ENCODE assay signal across 20 cellular contexts in genomic region chr10:3125527-3126170, GRCh38. TPM values are rescaled to one million over a fixed set of nuclear protein-coding genes. Genes with fewer than 3 reads are reported as not detected.
A peak's percentile ranks its signal among the peaks of the same experiment; 100 is the strongest.
DNase-seq lines count a peak whose midpoint lies in the region; ATAC-seq, FAIRE-seq and TF ChIP-seq lines count a peak whose summit lies in the region.
"Had no signal": no experiment of that assay in that cellular context is flagged by ENCODE, and none has a peak within 500 bp of the region (broad histone marks: within the 10 kb centered on the region; RNA-seq: fewer than 3 reads in every experiment).

No MANE protein-coding gene starts in this region.

- intact Hi-C loops in sciatic nerve (cut with DNase I), result no loop called here
- intact Hi-C loops in CD4-positive, alpha-beta memory T cell (cut with micrococcal nuclease), result no loop called here

- CTCF ChIA-PET in RWPE1 (lab: Yijun Ruan, JAX), result no interaction called here
- CTCF ChIA-PET in CD4-positive, alpha-beta memory T cell (lab: Charles Lee; ENCODE audit: partially characterized antibody), result interaction anchor here (1.3 kb wide), 1 partner anchor 16 kb away, joined by 3 read pairs; no protein-coding TSS in a partner anchor

- no peaks in the 10 kb centered on the region for H3K27me3 Mint-ChIP-seq in CD4-positive, alpha-beta memory T cell

- H3K9ac ChIP-seq in BLaER1, result 0 out of 2 replicates have a peak overlapping the region, but pooled peaks have one; percentile 32

- H3K4me3 Mint-ChIP-seq in CD4-positive, alpha-beta memory T cell, result no peak overlapping the region
- H3K4me3 Mint-ChIP-seq: CD8-positive, alpha-beta T cell had no signal

- peak; percentile 36 for FAIRE-seq in bronchial epithelial cell (lab: Jason Lieb, UNC)
- FAIRE-seq: GM12892, GM18507, RCC 7860 had no signal

- no peak overlapping the region for H2AFZ ChIP-seq in osteoblast (ENCODE audit: low read length)

- DNase-seq in RWPE1 (ENCODE audit: low spot score), result no peak
- no peak for DNase-seq in bronchial epithelial cell (ENCODE audit: low read depth)
- peak; percentile 86 for DNase-seq in osteoblast (ENCODE audit: insufficient read length, low spot score, missing footprints)
- no peak for DNase-seq in sciatic nerve (ENCODE audit: low spot score)
- no peak for DNase-seq in GM19240 (ENCODE audit: insufficient read length, low spot score)
- no peak for DNase-seq in CD4-positive, alpha-beta memory T cell
- DNase-seq: BE2C; CD8-positive, alpha-beta T cell; EL; H7; KBM-7; NCI-H1105; NCI-H748 treated with DMSO at 0.1 percent for 48 hours; NK-92 treated with Interleukin-12 subunit alpha and Interleukin-12 subunit beta, amount 100 ng/mL, for 24 hours; SHP77 treated with DMSO at 0.1 percent for 48 hours had no signal

- H3K27ac Mint-ChIP-seq in CD4-positive, alpha-beta memory T cell, result peak overlapping the region in 1 of 7 donors; percentile 36
- H3K27ac Mint-ChIP-seq: CD8-positive, alpha-beta T cell had no signal

- H3K9me3 ChIP-seq in BLaER1, result no peaks in the 10 kb centered on the region
- no peaks in the 10 kb centered on the region for H3K9me3 ChIP-seq in osteoblast (ENCODE audit: low read depth, low read length)
- no peaks in the 10 kb centered on the region for H3K9me3 ChIP-seq in CD4-positive, alpha-beta memory T cell (ENCODE audit: control insufficient read depth in 1 of 2, low read length in 2 of 2)
- H3K9me3 ChIP-seq: BE2C had no signal

- H4K20me1 ChIP-seq in BLaER1 (peaks cover 91% of the 10 kb centered on the region), osteoblast (ENCODE audit: insufficient read depth, low read length) (peaks cover 4% of the 10 kb centered on the region)

- TF ChIP-seq CTCF in RWPE1 (conservative IDR thresholded peaks at IDR 0.05; ENCODE audit: low read depth), result no peak
- TF ChIP-seq CTCF in bronchial epithelial cell (IDR thresholded peaks at IDR 0.05; ENCODE audit: insufficient read depth, low read length, severe bottlenecking), result no peak
- no peak for TF ChIP-seq CTCF in osteoblast (IDR thresholded peaks at IDR 0.05; ENCODE audit: extremely low read depth, low read depth, low read length)

- H3K27me3 ChIP-seq in BLaER1, result no peaks in the 10 kb centered on the region
- no peaks in the 10 kb centered on the region for H3K27me3 ChIP-seq in bronchial epithelial cell (ENCODE audit: control insufficient read depth, insufficient read depth, low read length)
- H3K27me3 ChIP-seq in osteoblast (ENCODE audit: insufficient read depth, low read length), result no peaks in the 10 kb centered on the region
- H3K27me3 ChIP-seq in CD4-positive, alpha-beta memory T cell (ENCODE audit: insufficient read depth, low read length), result no peaks in the 10 kb centered on the region
- H3K27me3 ChIP-seq: BE2C had no signal

- H3K4me1 Mint-ChIP-seq in CD4-positive, alpha-beta memory T cell, result no peaks in the 10 kb centered on the region

- peaks cover 40 to 70% of the 10 kb centered on the region in 2 donors for H3K36me3 Mint-ChIP-seq in CD4-positive, alpha-beta memory T cell

- peaks cover 0 to 9% (median 0%) of the 10 kb centered on the region in 8 donors for H3K9me3 Mint-ChIP-seq in CD4-positive, alpha-beta memory T cell
- H3K9me3 Mint-ChIP-seq: CD8-positive, alpha-beta T cell had no signal

- H3K27ac ChIP-seq in BLaER1 (no peak overlapping the region), RWPE1 (peak overlapping the region; percentile 44), osteoblast (ENCODE audit: low read depth, low read length) (no peak overlapping the region)
- no peak overlapping the region for H3K27ac ChIP-seq in CD4-positive, alpha-beta memory T cell (ENCODE audit: low read depth, low read length)

- POLR2A ChIA-PET in RWPE1 (lab: Yijun Ruan, JAX; ENCODE audit: low non-redundant PET), result no interaction called here
- POLR2A ChIA-PET in CD4-positive, alpha-beta memory T cell (lab: Charles Lee; ENCODE audit: partially characterized antibody), result no interaction called here

- H3K4me3 ChIP-seq in BLaER1 (no peak overlapping the region; the same call in 1 of the 2 replicates), bronchial epithelial cell (ENCODE audit: low read depth, low read length) (no peak overlapping the region), osteoblast (ENCODE audit: insufficient read depth, low read length) (no peak overlapping the region)
- no peak overlapping the region for H3K4me3 ChIP-seq in CD4-positive, alpha-beta memory T cell (ENCODE audit: low read length in 2 of 2)

- H3K4me2 ChIP-seq in BLaER1 (peak overlapping the region; percentile 93), osteoblast (ENCODE audit: insufficient read depth, low read length) (no peak overlapping the region)

- ATAC-seq in GM21390 (IDR thresholded peaks at IDR 0.05; ENCODE audit: unreplicated experiment), result no peak
- ATAC-seq in sciatic nerve, result no peak
- ATAC-seq: CD8-positive, alpha-beta T cell had no signal

- H3K4me1 ChIP-seq in BLaER1 (peaks cover 45% of the 10 kb centered on the region), osteoblast (ENCODE audit: insufficient read depth, low read length) (no peaks in the 10 kb centered on the region)
- H3K4me1 ChIP-seq in CD4-positive, alpha-beta memory T cell (ENCODE audit: insufficient read depth, low read length), result no peaks in the 10 kb centered on the region
- H3K4me1 ChIP-seq: BE2C had no signal

- H3K79me2 ChIP-seq in osteoblast (ENCODE audit: insufficient read depth, low read length), result peaks cover 16% of the 10 kb centered on the region

- H3K36me3 ChIP-seq in BLaER1 (peaks cover 87% of the 10 kb centered on the region), bronchial epithelial cell (ENCODE audit: control insufficient read depth, insufficient read depth, low read length) (peaks cover 51% of the 10 kb centered on the region), osteoblast (ENCODE audit: insufficient read depth, low read length) (peaks cover 61% of the 10 kb centered on the region)
- H3K36me3 ChIP-seq in CD4-positive, alpha-beta memory T cell (ENCODE audit: insufficient read depth, low read length), result peaks cover 23% of the 10 kb centered on the region
- H3K36me3 ChIP-seq: BE2C had no signal

RNA-seq across cellular contexts. Expression of gene PITRM1, which starts 46.9 kb away (rescaled TPM):
- total RNA-seq in bronchial epithelial cell, result 39.2 and 54.8 TPM in 2 replicates
- 89.8 and 92.8 TPM in 2 replicates for total RNA-seq in osteoblast
- 85.7 TPM for total RNA-seq in sciatic nerve
- total RNA-seq in CD4-positive, alpha-beta memory T cell, result 10 to 100 TPM; 78.5 to 80.7 TPM
- polyA plus RNA-seq in CD4-positive, alpha-beta memory T cell, result 10 to 100 TPM; 25.5 to 47.6 TPM

RNA-seq across cellular contexts. Expression of gene PFKP, which starts 58.3 kb away (rescaled TPM):
- total RNA-seq in bronchial epithelial cell, result 188 and 196 TPM in 2 replicates
- total RNA-seq in osteoblast, result 71.6 and 80.0 TPM in 2 replicates
- total RNA-seq in sciatic nerve, result 41.3 TPM
- 10 to 100 TPM; 83.2 to 83.6 TPM for total RNA-seq in CD4-positive, alpha-beta memory T cell
- 10 to 100 TPM; 62.4 to 63.1 TPM for polyA plus RNA-seq in CD4-positive, alpha-beta memory T cell
